In genomic region chr7:128537410-128537809, GRCh38 we compare ENCODE assay signal across 8 cellular contexts.
DNase-seq lines count a peak whose midpoint lies in the region; ATAC-seq and TF ChIP-seq lines count a peak whose summit lies in the region.
"Not testable (repeated sequence)": the region's sequence is repeated elsewhere in the genome, so short reads cannot be mapped to it uniquely, and the experiment has no call there.

No MANE protein-coding gene starts in this region.

- TF ChIP-seq EP300 in tibial nerve (IDR thresholded peaks at IDR 0.05): not testable (repeated sequence)

- not testable (repeated sequence) for H2AFZ ChIP-seq in GM23338; PC-3 (ENCODE audit: low read length)

- not testable (repeated sequence) for H3K9ac ChIP-seq in PC-3 (ENCODE audit: low read length)

- not testable (repeated sequence) for H3K9me2 ChIP-seq in GM23338 (ENCODE audit: insufficient read depth); PC-3 (replicated peaks; ENCODE audit: low read length)

- peaks cover 22 to 59% (median 37%) of the 10 kb centered on the region in 4 donors for H3K4me1 Mint-ChIP-seq in CD4-positive, alpha-beta memory T cell
- H3K4me1 Mint-ChIP-seq in GM23338 (peaks cover 10% of the 10 kb centered on the region), mesothelial cell of epicardium (peaks cover 20% of the 10 kb centered on the region)
- H3K4me1 Mint-ChIP-seq in activated CD8-positive, alpha-beta T cell treated with anti-CD3 and anti-CD28 coated beads for 36 hours (ENCODE audit: low read depth): peaks cover 27% of the 10 kb centered on the region
- not testable (repeated sequence) for H3K4me1 Mint-ChIP-seq in MCF 10A (ENCODE audit: insufficient read depth, unreplicated experiment)

- POLR2A ChIA-PET in CD4-positive, alpha-beta memory T cell (lab: Charles Lee; ENCODE audit: partially characterized antibody); PC-3 (lab: Charles Lee; ENCODE audit: unreplicated experiment); activated CD8-positive, alpha-beta T cell treated with anti-CD3 and anti-CD28 coated beads for 36 hours (lab: Charles Lee); MCF 10A (lab: Yijun Ruan, JAX): not testable (repeated sequence)

- not testable (repeated sequence) for BruUV-seq in PC-3 (replicated peaks; lab: Mats Ljungman, UMichigan); MCF 10A (replicated peaks; lab: Mats Ljungman, UMichigan)

- WGBS in tibial nerve, 2 donors: 54 to 69% methylated on average over 7 of the region's 7 CpGs

- H3K27me3 Mint-ChIP-seq in CD4-positive, alpha-beta memory T cell; GM23338 (ENCODE audit: insufficient read depth, low read depth, poor library complexity); activated CD8-positive, alpha-beta T cell treated with anti-CD3 and anti-CD28 coated beads for 36 hours; MCF 10A (ENCODE audit: insufficient read depth, unreplicated experiment); mesothelial cell of epicardium (ENCODE audit: low read depth): not testable (repeated sequence)

- H3K9me3 ChIP-seq in CD4-positive, alpha-beta memory T cell (ENCODE audit: control insufficient read depth in 1 of 2, low read length in 2 of 2); PC-3 (ENCODE audit: low read length); tibial nerve: not testable (repeated sequence)

- not testable (repeated sequence) for TF ChIP-seq POLR2A in tibial nerve (IDR thresholded peaks at IDR 0.05)

- H3K4me2 ChIP-seq in GM23338; PC-3 (ENCODE audit: low read length): not testable (repeated sequence)

- H3K79me2 ChIP-seq in GM23338 (replicated peaks; ENCODE audit: insufficient read depth) (peaks cover 90% of the 10 kb centered on the region), PC-3 (ENCODE audit: low read length) (peaks cover 70% of the 10 kb centered on the region)

- H3K36me3 ChIP-seq in CD4-positive, alpha-beta memory T cell (ENCODE audit: insufficient read depth, low read length); GM23338 (ENCODE audit: insufficient read depth); PC-3 (ENCODE audit: low read depth, low read length): not testable (repeated sequence)
- H3K36me3 ChIP-seq in tibial nerve: peaks cover 0 to 23% (median 0%) of the 10 kb centered on the region in 3 donors

- not testable (repeated sequence) for H3K4me3 Mint-ChIP-seq in CD4-positive, alpha-beta memory T cell; GM23338; activated CD8-positive, alpha-beta T cell treated with anti-CD3 and anti-CD28 coated beads for 36 hours; MCF 10A (ENCODE audit: unreplicated experiment); mesothelial cell of epicardium

- CTCF ChIA-PET in CD4-positive, alpha-beta memory T cell (lab: Charles Lee; ENCODE audit: partially characterized antibody): interaction anchor here (0.8 kb wide), 1 partner anchor 62 kb away, joined by 5 read pairs; no protein-coding TSS in a partner anchor
- CTCF ChIA-PET in PC-3 (lab: Charles Lee); activated CD8-positive, alpha-beta T cell treated with anti-CD3 and anti-CD28 coated beads for 36 hours (lab: Charles Lee); MCF 10A (lab: Yijun Ruan, JAX): not testable (repeated sequence)

- not testable (repeated sequence) for H3K27me3 ChIP-seq in CD4-positive, alpha-beta memory T cell (ENCODE audit: insufficient read depth, low read length); GM23338 (ENCODE audit: insufficient read depth); PC-3 (ENCODE audit: low read length); tibial nerve

- not testable (repeated sequence) for H4K20me1 ChIP-seq in GM23338 (replicated peaks; ENCODE audit: insufficient read depth); PC-3 (ENCODE audit: low read length)

- intact Hi-C loops in CD4-positive, alpha-beta memory T cell (cut with micrococcal nuclease); activated CD8-positive, alpha-beta T cell treated with anti-CD3 and anti-CD28 coated beads for 36 hours (cut with micrococcal nuclease); MCF 10A (cut with micrococcal nuclease): not testable (repeated sequence)
- intact Hi-C loops in PC-3 (cut with micrococcal nuclease): loop anchor here (10.0 kb wide), 1 partner anchor 63 kb away; the partner anchor contains the start of gene METTL2B

- DNase-seq in CD4-positive, alpha-beta memory T cell: peak; percentile 33 to 57 (median 47)
- DNase-seq in GM23338 (ENCODE audit: low spot score); mesothelial cell of epicardium (ENCODE audit: low spot score in 2 of 2, unreplicated experiment in 2 of 2); tibial nerve (ENCODE audit: low spot score in 2 of 2): not testable (repeated sequence)
- DNase-seq in PC-3: peak; percentile 11
- peak; percentile 21 for DNase-seq in activated CD8-positive, alpha-beta T cell treated with anti-CD3 and anti-CD28 coated beads for 36 hours
- DNase-seq in MCF 10A (ENCODE audit: unreplicated experiment): peak; percentile 13
- peak; percentile 26 for DNase-seq in fibroblast of villous mesenchyme (ENCODE audit: low read depth)

- peak overlapping the region in 4 of 7 donors; percentile 9 to 66 (median 41) for H3K27ac Mint-ChIP-seq in CD4-positive, alpha-beta memory T cell
- H3K27ac Mint-ChIP-seq in GM23338; activated CD8-positive, alpha-beta T cell treated with anti-CD3 and anti-CD28 coated beads for 36 hours; MCF 10A (ENCODE audit: low read depth, unreplicated experiment): not testable (repeated sequence)
- peak overlapping the region; percentile 69 for H3K27ac Mint-ChIP-seq in mesothelial cell of epicardium

- H3K27ac ChIP-seq in CD4-positive, alpha-beta memory T cell (ENCODE audit: low read depth, low read length); PC-3 (ENCODE audit: low read length): not testable (repeated sequence)
- H3K27ac ChIP-seq in GM23338 (ENCODE audit: low read depth) (0 out of 2 replicates have a peak overlapping the region, but pooled peaks have one; percentile 72), tibial nerve (peak overlapping the region in 1 of 4 donors; percentile 59)

- ATAC-seq in GM23338 (peak; percentile 81), PC-3 (peak; percentile 89)
- ATAC-seq in activated CD8-positive, alpha-beta T cell treated with anti-CD3 and anti-CD28 coated beads for 36 hours: peak; percentile 76

- H3F3A ChIP-seq in GM23338 (replicated peaks; ENCODE audit: low read depth); PC-3 (ENCODE audit: low read length, unreplicated experiment): not testable (repeated sequence)

- H3K9me3 Mint-ChIP-seq in CD4-positive, alpha-beta memory T cell; GM23338; activated CD8-positive, alpha-beta T cell treated with anti-CD3 and anti-CD28 coated beads for 36 hours; MCF 10A (ENCODE audit: unreplicated experiment); mesothelial cell of epicardium: not testable (repeated sequence)

- H3K4me3 ChIP-seq in CD4-positive, alpha-beta memory T cell (ENCODE audit: low read length in 2 of 2); GM23338; PC-3 (ENCODE audit: low read length); fibroblast of villous mesenchyme (ENCODE audit: low read depth, low read length); tibial nerve: not testable (repeated sequence)

- TF ChIP-seq CTCF in GM23338 (conservative IDR thresholded peaks at IDR 0.05; ENCODE audit: low read depth in 2 of 2): peak; percentile 19 to 44; a peak in 3 of 4 replicates
- peak; percentile 36; the same call in 1 of the 2 replicates for TF ChIP-seq CTCF in PC-3 (conservative IDR thresholded peaks at IDR 0.05; ENCODE audit: low read depth, low read length)
- not testable (repeated sequence) for TF ChIP-seq CTCF in activated CD8-positive, alpha-beta T cell treated with anti-CD3 and anti-CD28 coated beads for 36 hours (IDR thresholded peaks at IDR 0.05); mesothelial cell of epicardium (IDR thresholded peaks at IDR 0.05; ENCODE audit: unreplicated experiment)
- peak; percentile 25 for TF ChIP-seq CTCF in MCF 10A (IDR thresholded peaks at IDR 0.05; ENCODE audit: unreplicated experiment)
- peak; percentile 28 for TF ChIP-seq CTCF in fibroblast of villous mesenchyme (IDR thresholded peaks at IDR 0.05; ENCODE audit: insufficient read depth, low read depth, low read length)
- peak in 3 of 5 experiments; percentile 7 to 39 (median 35) for TF ChIP-seq CTCF in tibial nerve (IDR thresholded peaks at IDR 0.05)

- H3K4me1 ChIP-seq in CD4-positive, alpha-beta memory T cell (ENCODE audit: insufficient read depth, low read length): peaks cover 17% of the 10 kb centered on the region
- H3K4me1 ChIP-seq in GM23338 (ENCODE audit: insufficient read depth): not testable (repeated sequence)
- H3K4me1 ChIP-seq in PC-3 (ENCODE audit: insufficient read depth, low read length) (peaks cover 10% of the 10 kb centered on the region; the same call in 1 of the 2 replicates), tibial nerve (peaks cover 0 to 57% (median 11%) of the 10 kb centered on the region in 4 donors)

- peaks cover 20 to 50% of the 10 kb centered on the region in 2 donors for H3K36me3 Mint-ChIP-seq in CD4-positive, alpha-beta memory T cell
- peaks cover 40% of the 10 kb centered on the region for H3K36me3 Mint-ChIP-seq in GM23338 (ENCODE audit: low read depth)
- H3K36me3 Mint-ChIP-seq in activated CD8-positive, alpha-beta T cell treated with anti-CD3 and anti-CD28 coated beads for 36 hours (ENCODE audit: low read depth): peaks cover 26% of the 10 kb centered on the region
- H3K36me3 Mint-ChIP-seq in MCF 10A (ENCODE audit: insufficient read depth, unreplicated experiment): peaks cover 68% of the 10 kb centered on the region
- peaks cover 17% of the 10 kb centered on the region for H3K36me3 Mint-ChIP-seq in mesothelial cell of epicardium
